In genomic region chr1:208243851-208244583, GRCh38 we compare ENCODE assay signal across 1 cellular context.
TF ChIP-seq lines count a peak whose summit lies in the region.

A gene with protein sequence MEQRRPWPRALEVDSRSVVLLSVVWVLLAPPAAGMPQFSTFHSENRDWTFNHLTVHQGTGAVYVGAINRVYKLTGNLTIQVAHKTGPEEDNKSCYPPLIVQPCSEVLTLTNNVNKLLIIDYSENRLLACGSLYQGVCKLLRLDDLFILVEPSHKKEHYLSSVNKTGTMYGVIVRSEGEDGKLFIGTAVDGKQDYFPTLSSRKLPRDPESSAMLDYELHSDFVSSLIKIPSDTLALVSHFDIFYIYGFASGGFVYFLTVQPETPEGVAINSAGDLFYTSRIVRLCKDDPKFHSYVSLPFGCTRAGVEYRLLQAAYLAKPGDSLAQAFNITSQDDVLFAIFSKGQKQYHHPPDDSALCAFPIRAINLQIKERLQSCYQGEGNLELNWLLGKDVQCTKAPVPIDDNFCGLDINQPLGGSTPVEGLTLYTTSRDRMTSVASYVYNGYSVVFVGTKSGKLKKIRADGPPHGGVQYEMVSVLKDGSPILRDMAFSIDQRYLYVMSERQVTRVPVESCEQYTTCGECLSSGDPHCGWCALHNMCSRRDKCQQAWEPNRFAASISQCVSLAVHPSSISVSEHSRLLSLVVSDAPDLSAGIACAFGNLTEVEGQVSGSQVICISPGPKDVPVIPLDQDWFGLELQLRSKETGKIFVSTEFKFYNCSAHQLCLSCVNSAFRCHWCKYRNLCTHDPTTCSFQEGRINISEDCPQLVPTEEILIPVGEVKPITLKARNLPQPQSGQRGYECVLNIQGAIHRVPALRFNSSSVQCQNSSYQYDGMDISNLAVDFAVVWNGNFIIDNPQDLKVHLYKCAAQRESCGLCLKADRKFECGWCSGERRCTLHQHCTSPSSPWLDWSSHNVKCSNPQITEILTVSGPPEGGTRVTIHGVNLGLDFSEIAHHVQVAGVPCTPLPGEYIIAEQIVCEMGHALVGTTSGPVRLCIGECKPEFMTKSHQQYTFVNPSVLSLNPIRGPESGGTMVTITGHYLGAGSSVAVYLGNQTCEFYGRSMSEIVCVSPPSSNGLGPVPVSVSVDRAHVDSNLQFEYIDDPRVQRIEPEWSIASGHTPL (N-terminal part only) (minus strand): TSS chr1:208244384. CDS start chr1:208217922, 26,462 bp downstream.

TF ChIP-seq in K562, 482 proteins besides CTCF, POLR2A, EP300 and RAD21 (continued from another document):
- TF ChIP-seq, protein P1, sequence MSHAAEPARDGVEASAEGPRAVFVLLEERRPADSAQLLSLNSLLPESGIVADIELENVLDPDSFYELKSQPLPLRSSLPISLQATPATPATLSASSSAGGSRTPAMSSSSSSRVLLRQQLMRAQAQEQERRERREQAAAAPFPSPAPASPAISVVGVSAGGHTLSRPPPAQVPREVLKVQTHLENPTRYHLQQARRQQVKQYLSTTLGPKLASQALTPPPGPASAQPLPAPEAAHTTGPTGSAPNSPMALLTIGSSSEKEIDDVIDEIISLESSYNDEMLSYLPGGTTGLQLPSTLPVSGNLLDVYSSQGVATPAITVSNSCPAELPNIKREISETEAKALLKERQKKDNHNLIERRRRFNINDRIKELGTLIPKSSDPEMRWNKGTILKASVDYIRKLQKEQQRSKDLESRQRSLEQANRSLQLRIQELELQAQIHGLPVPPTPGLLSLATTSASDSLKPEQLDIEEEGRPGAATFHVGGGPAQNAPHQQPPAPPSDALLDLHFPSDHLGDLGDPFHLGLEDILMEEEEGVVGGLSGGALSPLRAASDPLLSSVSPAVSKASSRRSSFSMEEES (CRISPR knock-in tag; IDR thresholded peaks at IDR 0.05), result no peak
- peak; percentile 59 for TF ChIP-seq EGR1 (conservative IDR thresholded peaks at IDR 0.05)
- peak; percentile 36 for TF ChIP-seq RBBP5 (IDR thresholded peaks at IDR 0.05; ENCODE audit: borderline replicate concordance, insufficient read depth, low read length, poor library complexity, severe bottlenecking)
- TF ChIP-seq, protein P2, sequence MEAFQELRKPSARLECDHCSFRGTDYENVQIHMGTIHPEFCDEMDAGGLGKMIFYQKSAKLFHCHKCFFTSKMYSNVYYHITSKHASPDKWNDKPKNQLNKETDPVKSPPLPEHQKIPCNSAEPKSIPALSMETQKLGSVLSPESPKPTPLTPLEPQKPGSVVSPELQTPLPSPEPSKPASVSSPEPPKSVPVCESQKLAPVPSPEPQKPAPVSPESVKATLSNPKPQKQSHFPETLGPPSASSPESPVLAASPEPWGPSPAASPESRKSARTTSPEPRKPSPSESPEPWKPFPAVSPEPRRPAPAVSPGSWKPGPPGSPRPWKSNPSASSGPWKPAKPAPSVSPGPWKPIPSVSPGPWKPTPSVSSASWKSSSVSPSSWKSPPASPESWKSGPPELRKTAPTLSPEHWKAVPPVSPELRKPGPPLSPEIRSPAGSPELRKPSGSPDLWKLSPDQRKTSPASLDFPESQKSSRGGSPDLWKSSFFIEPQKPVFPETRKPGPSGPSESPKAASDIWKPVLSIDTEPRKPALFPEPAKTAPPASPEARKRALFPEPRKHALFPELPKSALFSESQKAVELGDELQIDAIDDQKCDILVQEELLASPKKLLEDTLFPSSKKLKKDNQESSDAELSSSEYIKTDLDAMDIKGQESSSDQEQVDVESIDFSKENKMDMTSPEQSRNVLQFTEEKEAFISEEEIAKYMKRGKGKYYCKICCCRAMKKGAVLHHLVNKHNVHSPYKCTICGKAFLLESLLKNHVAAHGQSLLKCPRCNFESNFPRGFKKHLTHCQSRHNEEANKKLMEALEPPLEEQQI (IDR thresholded peaks at IDR 0.05), result no peak
- no peak for TF ChIP-seq MECOM (CRISPR knock-in tag; IDR thresholded peaks at IDR 0.05)
- TF ChIP-seq TCF7 (IDR thresholded peaks at IDR 0.05; ENCODE audit: borderline replicate concordance), result no peak
- TF ChIP-seq SMAD3 (CRISPR knock-in tag; conservative IDR thresholded peaks at IDR 0.05), result no peak
- no peak for TF ChIP-seq SIN3B (IDR thresholded peaks at IDR 0.05; ENCODE audit: low read depth)
- TF ChIP-seq ZNF589 (CRISPR knock-in tag; IDR thresholded peaks at IDR 0.05; ENCODE audit: low read depth), result no peak
